1 cellular context compared by ENCODE assay signal in genomic region chr10:72693599-72693915, GRCh38.
TF ChIP-seq lines count a peak whose summit lies in the region.

No MANE protein-coding gene starts in this region.

TF ChIP-seq in SK-N-SH treated with all-trans-retinoic acid at 6 μM for 48 hours, 23 proteins besides CTCF, POLR2A, EP300 and RAD21 (continued from another document):
- TF ChIP-seq CSRNP3 (CRISPR knock-in tag; IDR thresholded peaks at IDR 0.05) (no peak), PPARA (CRISPR knock-in tag; IDR thresholded peaks at IDR 0.05; ENCODE audit: borderline replicate concordance) (no peak), BACH2 (CRISPR knock-in tag; IDR thresholded peaks at IDR 0.05; ENCODE audit: borderline replicate concordance) (no peak), ISL1 (CRISPR knock-in tag; IDR thresholded peaks at IDR 0.05) (no peak), GLIS3 (CRISPR knock-in tag; IDR thresholded peaks at IDR 0.05) (no peak), ZNF8 (CRISPR knock-in tag; IDR thresholded peaks at IDR 0.05) (no peak), ZFP30 (CRISPR knock-in tag; IDR thresholded peaks at IDR 0.05) (no peak)
